8 cellular contexts compared by ENCODE assay signal in the genomic region with DNA sequence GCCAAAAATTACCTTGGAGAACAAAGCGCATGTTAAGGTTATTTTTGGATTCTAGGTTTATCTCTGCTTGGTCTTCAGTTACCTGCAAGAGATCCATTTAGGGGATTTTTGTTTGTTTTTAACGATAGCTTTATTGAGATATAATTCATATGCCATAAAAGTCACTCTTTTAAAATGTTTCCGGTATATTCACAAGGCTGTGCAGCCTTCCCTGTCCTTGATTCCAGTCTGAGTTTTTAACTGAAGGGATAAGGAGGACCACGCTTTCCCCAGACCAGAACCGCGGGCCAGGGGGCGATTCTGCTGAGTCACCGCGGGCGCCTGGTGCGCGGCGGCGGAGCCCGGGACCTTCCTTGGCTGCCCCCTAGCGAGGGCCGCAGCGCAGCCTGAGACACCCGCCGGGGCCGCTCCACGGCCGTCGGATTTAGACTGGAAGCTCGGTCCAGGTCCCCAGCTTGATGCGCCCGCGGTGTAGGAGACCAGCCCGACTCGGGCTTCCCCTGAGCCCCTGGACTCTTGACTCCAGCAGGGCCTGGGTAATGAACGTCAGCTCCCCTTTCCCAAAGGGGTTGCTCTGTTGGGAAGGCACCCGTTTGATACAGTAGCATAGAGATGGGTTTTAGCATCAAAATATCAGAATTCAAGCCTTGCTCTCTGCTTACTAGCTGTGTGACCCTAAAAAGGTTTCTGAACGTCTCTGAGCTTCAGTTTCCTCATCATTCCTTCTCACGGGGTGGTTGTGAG. TPM values are rescaled to one million over a fixed set of nuclear protein-coding genes. Genes with fewer than 3 reads are reported as not detected.
DNase-seq lines count a peak whose midpoint lies in the region; ATAC-seq and TF ChIP-seq lines count a peak whose summit lies in the region.

No MANE protein-coding gene starts in this region.

- peaks cover 9% of the 10 kb centered on the region for H3K4me1 Mint-ChIP-seq in activated naive CD4-positive, alpha-beta T cell treated with anti-CD3 and anti-CD28 coated beads for 36 hours (ENCODE audit: low read depth)

- H3K36me3 ChIP-seq in H7 (replicated peaks; ENCODE audit: control insufficient read depth, insufficient read depth, low read length) (no peaks in the 10 kb centered on the region), RWPE2 (ENCODE audit: low read depth) (no peaks in the 10 kb centered on the region)

- peak; percentile 91 for ATAC-seq in RWPE2 (ENCODE audit: low read depth)
- no peak for ATAC-seq in HG03139 (IDR thresholded peaks at IDR 0.05; ENCODE audit: unreplicated experiment)

- POLR2A ChIA-PET in AG04449 (lab: Yijun Ruan, JAX) = no interaction called here

- intact Hi-C loops in activated naive CD4-positive, alpha-beta T cell treated with anti-CD3 and anti-CD28 coated beads for 36 hours (cut with micrococcal nuclease) = loop anchor here (2.0 kb wide), 1 partner anchor 54 kb away; a partner anchor contains a TSS

- DNase-seq in AG04449 (ENCODE audit: low read depth, low spot score) = no peak
- DNase-seq in H7 = peak; percentile 94
- no peak for DNase-seq in RWPE2 (ENCODE audit: low spot score)
- DNase-seq in activated naive CD4-positive, alpha-beta T cell treated with anti-CD3 and anti-CD28 coated beads for 36 hours = peak; percentile 73
- DNase-seq in germinal center (ENCODE audit: low spot score) = peak; percentile 78
- DNase-seq in nucleus accumbens (lab: John Stamatoyannopoulos, UW) = peak in 49 of 56 donors; percentile 11 to 87 (median 62)
- peak; percentile 81 for DNase-seq in superior temporal gyrus (ENCODE audit: extremely low spot score)

- H3K4me1 ChIP-seq in RWPE2 (ENCODE audit: insufficient read depth, poor library complexity, severe bottlenecking) = no peaks in the 10 kb centered on the region

- TF ChIP-seq CTCF in AG04449 (IDR thresholded peaks at IDR 0.05; ENCODE audit: insufficient read depth, low read length, missing control alignments) (peak; percentile 89), RWPE2 (IDR thresholded peaks at IDR 0.05; ENCODE audit: poor library complexity, severe bottlenecking) (peak; percentile 83)

- no peaks in the 10 kb centered on the region for H3K9me3 ChIP-seq in RWPE2 (ENCODE audit: severe bottlenecking)

- no peak overlapping the region for H3K27ac Mint-ChIP-seq in activated naive CD4-positive, alpha-beta T cell treated with anti-CD3 and anti-CD28 coated beads for 36 hours

- peak overlapping the region; percentile 69 for H3K4me3 Mint-ChIP-seq in activated naive CD4-positive, alpha-beta T cell treated with anti-CD3 and anti-CD28 coated beads for 36 hours

- CTCF ChIA-PET in AG04449 (lab: Yijun Ruan, JAX) = interaction anchor here (0.6 to 4.1 kb wide), 19 partner anchors 12 to 1489 kb away, joined by 3 to 63 read pairs (median 4); a partner anchor contains a TSS
- CTCF ChIA-PET in activated naive CD4-positive, alpha-beta T cell treated with anti-CD3 and anti-CD28 coated beads for 36 hours (lab: Charles Lee) = interaction anchor here (0.6 to 2.4 kb wide), 16 partner anchors 9 to 288 kb away, joined by 3 to 10 read pairs (median 4); no protein-coding TSS in a partner anchor

- H3K27me3 Mint-ChIP-seq in activated naive CD4-positive, alpha-beta T cell treated with anti-CD3 and anti-CD28 coated beads for 36 hours (ENCODE audit: low read depth) = peaks cover 16% of the 10 kb centered on the region

- H3K9me3 Mint-ChIP-seq in activated naive CD4-positive, alpha-beta T cell treated with anti-CD3 and anti-CD28 coated beads for 36 hours = no peaks in the 10 kb centered on the region

- H3K36me3 Mint-ChIP-seq in activated naive CD4-positive, alpha-beta T cell treated with anti-CD3 and anti-CD28 coated beads for 36 hours (ENCODE audit: low read depth) = no peaks in the 10 kb centered on the region

- H3K27me3 ChIP-seq in H7 (ENCODE audit: control insufficient read depth, insufficient read depth, low read length) = peaks cover 8% of the 10 kb centered on the region
- peaks cover 29% of the 10 kb centered on the region for H3K27me3 ChIP-seq in RWPE2 (ENCODE audit: insufficient read depth, poor library complexity, severe bottlenecking)

- H3K27ac ChIP-seq in RWPE2 (ENCODE audit: poor library complexity, severe bottlenecking) = no peak overlapping the region

- no peak overlapping the region for H3K4me3 ChIP-seq in AG04449 (ENCODE audit: low read depth, low read length)
- no peak overlapping the region for H3K4me3 ChIP-seq in H7 (ENCODE audit: insufficient read depth, low read depth, low read length)
- H3K4me3 ChIP-seq in RWPE2 (ENCODE audit: severe bottlenecking) = no peak overlapping the region

RNA-seq across cellular contexts. Expression of a gene that starts 50.0 kb away (rescaled TPM):
- total RNA-seq in H7 (2014; rRNA removed; shearing (Covaris generic)) = not detected in 2 replicates
- not detected for total RNA-seq in activated naive CD4-positive, alpha-beta T cell treated with anti-CD3 and anti-CD28 coated beads for 36 hours

RNA-seq across cellular contexts. Expression of a gene that starts 54.7 kb away (rescaled TPM):
- total RNA-seq in H7 (2014; rRNA removed; shearing (Covaris generic)) = 0.85 and 3.1 TPM in 2 replicates
- total RNA-seq in activated naive CD4-positive, alpha-beta T cell treated with anti-CD3 and anti-CD28 coated beads for 36 hours = under 1 TPM; 0.57 to 0.86 TPM

Comparison
In these comparisons a context has a peak if more than half of its experiments do, and no peak if none do; other contexts are left out.
1. DNase-seq: peak in H7 (single experiment), activated naive CD4-positive, alpha-beta T cell treated with anti-CD3 and anti-CD28 coated beads for 36 hours (single experiment), germinal center (single experiment), nucleus accumbens (49 of 56) and superior temporal gyrus (single experiment); none in AG04449 (single experiment) and RWPE2 (single experiment).